9 cellular contexts compared by ENCODE assay signal in the genomic region with DNA sequence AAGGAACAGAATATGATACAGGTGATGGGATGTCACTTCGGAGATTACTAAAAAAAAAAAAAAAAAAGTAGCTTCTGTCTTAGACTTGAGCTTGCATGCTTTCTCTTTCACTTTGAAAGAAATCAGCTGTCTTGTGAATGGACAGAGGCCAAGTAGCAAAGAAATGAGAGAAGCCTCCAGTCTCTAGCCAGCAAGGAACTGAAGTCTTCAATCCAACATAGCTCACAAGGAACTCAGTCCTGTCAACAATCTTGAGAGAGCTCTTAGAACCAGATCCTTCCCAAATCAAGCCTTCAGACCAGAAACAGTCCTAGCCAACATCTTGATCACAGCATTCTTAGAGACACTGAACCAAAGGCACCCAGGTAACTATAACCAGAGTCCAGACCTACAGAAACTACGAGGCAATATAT. TPM values are rescaled to one million over a fixed set of nuclear protein-coding genes. Genes with fewer than 3 reads are reported as not detected.
DNase-seq lines count a peak whose midpoint lies in the region; ATAC-seq lines count a peak whose summit lies in the region.
"Had no signal": no experiment of that assay in that cellular context is flagged by ENCODE, and none has a peak within 500 bp of the region (broad histone marks: within the 10 kb centered on the region; RNA-seq: fewer than 3 reads in every experiment).

No MANE protein-coding gene starts in this region.

- no peaks in the 10 kb centered on the region for H3K27me3 Mint-ChIP-seq in activated CD4-positive, alpha-beta memory T cell treated with anti-CD3 and anti-CD28 coated beads for 36 hours
- no peaks in the 10 kb centered on the region for H3K27me3 Mint-ChIP-seq in stimulated activated naive CD8-positive, alpha-beta T cell treated with anti-CD3 and anti-CD28 coated beads, Interleukin-15, amount 100 ng/mL, for 72 hours

- H3K4me1 Mint-ChIP-seq in activated CD4-positive, alpha-beta memory T cell treated with anti-CD3 and anti-CD28 coated beads for 36 hours (ENCODE audit: low read depth), result peaks cover 81% of the 10 kb centered on the region
- H3K4me1 Mint-ChIP-seq in stimulated activated naive CD8-positive, alpha-beta T cell treated with anti-CD3 and anti-CD28 coated beads, Interleukin-15, amount 100 ng/mL, for 72 hours, result peaks cover 76% of the 10 kb centered on the region

- no peak for DNase-seq in activated CD4-positive, CD25-positive, alpha-beta regulatory T cell treated with anti-CD3 and anti-CD28 coated beads, Interleukin-2, amount 50 U/mL, for 72 hours
- DNase-seq in activated CD4-positive, alpha-beta memory T cell treated with anti-CD3 and anti-CD28 coated beads for 36 hours, result no peak
- DNase-seq in right cardiac atrium (no peak), NCI-H748 (lab: John Stamatoyannopoulos, UW; ENCODE audit: unreplicated experiment) (no peak), NCI-H2107 (lab: John Stamatoyannopoulos, UW) (no peak)
- DNase-seq in stimulated activated naive CD8-positive, alpha-beta T cell treated with anti-CD3 and anti-CD28 coated beads, Interleukin-15, amount 100 ng/mL, for 72 hours, result no peak

- peak overlapping the region; percentile 87 for H3K27ac Mint-ChIP-seq in activated CD4-positive, alpha-beta memory T cell treated with anti-CD3 and anti-CD28 coated beads for 36 hours
- H3K27ac Mint-ChIP-seq in stimulated activated naive CD8-positive, alpha-beta T cell treated with anti-CD3 and anti-CD28 coated beads, Interleukin-15, amount 100 ng/mL, for 72 hours, result peak overlapping the region in 1 of 2 donors; percentile 19

- H3K36me3 Mint-ChIP-seq in activated CD4-positive, alpha-beta memory T cell treated with anti-CD3 and anti-CD28 coated beads for 36 hours, result peaks cover 44% of the 10 kb centered on the region

- no peaks in the 10 kb centered on the region for H3K9me3 Mint-ChIP-seq in activated CD4-positive, alpha-beta memory T cell treated with anti-CD3 and anti-CD28 coated beads for 36 hours
- no peaks in the 10 kb centered on the region for H3K9me3 Mint-ChIP-seq in stimulated activated naive CD8-positive, alpha-beta T cell treated with anti-CD3 and anti-CD28 coated beads, Interleukin-15, amount 100 ng/mL, for 72 hours

- CTCF ChIA-PET in activated CD4-positive, alpha-beta memory T cell treated with anti-CD3 and anti-CD28 coated beads for 36 hours (lab: Charles Lee), result interaction anchor here (0.7 to 1.3 kb wide), 2 partner anchors 8 to 102 kb away, joined by 4 to 5 read pairs; a partner anchor contains a TSS

- WGBS in right cardiac atrium, result 51% methylated on average over 2 of the region's 2 CpGs

- intact Hi-C loops in activated CD4-positive, alpha-beta memory T cell treated with anti-CD3 and anti-CD28 coated beads for 36 hours (cut with micrococcal nuclease), result loop anchor here (1.0 kb wide), 2 partner anchors 7 to 11 kb away; a partner anchor contains a TSS
- intact Hi-C loops in right cardiac atrium (cut with DNase I), result no loop called here

- ATAC-seq in activated CD4-positive, CD25-positive, alpha-beta regulatory T cell treated with anti-CD3 and anti-CD28 coated beads, Interleukin-2, amount 50 U/mL, for 24 hours, result peak; percentile 64 to 67
- peak; percentile 80 for ATAC-seq in HG02885 (IDR thresholded peaks at IDR 0.05; ENCODE audit: poor library complexity, unreplicated experiment)
- peak; percentile 67 to 77 for ATAC-seq in right cardiac atrium
- ATAC-seq in stimulated activated naive CD8-positive, alpha-beta T cell treated with anti-CD3 and anti-CD28 coated beads, Interleukin-15, amount 100 ng/mL, for 72 hours, result peak; percentile 66
- ATAC-seq: A549 had no signal

- POLR2A ChIA-PET in activated CD4-positive, alpha-beta memory T cell treated with anti-CD3 and anti-CD28 coated beads for 36 hours (lab: Charles Lee), result interaction anchor here (0.6 to 1.1 kb wide), 2 partner anchors 16 to 27 kb away, joined by 4 to 5 read pairs; no protein-coding TSS in a partner anchor

- peak overlapping the region; percentile 71 for H3K4me3 Mint-ChIP-seq in activated CD4-positive, alpha-beta memory T cell treated with anti-CD3 and anti-CD28 coated beads for 36 hours
- peak overlapping the region; percentile 57 to 88 for H3K4me3 Mint-ChIP-seq in stimulated activated naive CD8-positive, alpha-beta T cell treated with anti-CD3 and anti-CD28 coated beads, Interleukin-15, amount 100 ng/mL, for 72 hours

- H3K4me3 ChIP-seq in right cardiac atrium (ENCODE audit: low read length), result peak overlapping the region; percentile 16
- H3K4me3 ChIP-seq: A549 had no signal

- no peaks in the 10 kb centered on the region for H3K9me3 ChIP-seq in right cardiac atrium (ENCODE audit: control insufficient read depth, low read length)
- H3K9me3 ChIP-seq: A549 had no signal

- H3K27ac ChIP-seq in right cardiac atrium (ENCODE audit: low read length), result peak overlapping the region; percentile 16
- H3K27ac ChIP-seq: A549 had no signal

- H3K4me1 ChIP-seq in right cardiac atrium (ENCODE audit: control insufficient read depth, insufficient read depth, low read length), result peaks cover 7% of the 10 kb centered on the region

- no peaks in the 10 kb centered on the region for H3K27me3 ChIP-seq in right cardiac atrium (ENCODE audit: control insufficient read depth, insufficient read depth)

RNA-seq across cellular contexts. Expression of a gene that starts 7.7 kb away (rescaled TPM):
- 100 to 1,000 TPM in 1 of 2 experiments, 10 to 100 TPM in 1; 86.6 to 102 TPM for total RNA-seq in activated CD4-positive, alpha-beta memory T cell treated with anti-CD3 and anti-CD28 coated beads for 36 hours
- 100 to 1,000 TPM; 150 to 180 (median 156) TPM for total RNA-seq in right cardiac atrium
- polyA plus RNA-seq in right cardiac atrium, result 63.2 TPM

RNA-seq across cellular contexts. Expression of a gene that starts 55.4 kb away (rescaled TPM):
- 10 to 100 TPM; 59.4 to 61.7 TPM for total RNA-seq in activated CD4-positive, alpha-beta memory T cell treated with anti-CD3 and anti-CD28 coated beads for 36 hours
- 10 to 100 TPM; 22.3 to 30.7 (median 27.3) TPM for total RNA-seq in right cardiac atrium
- polyA plus RNA-seq in right cardiac atrium, result 5.5 TPM
